Comparison of ENCODE assay signal across 24 cellular contexts in the genomic region with DNA sequence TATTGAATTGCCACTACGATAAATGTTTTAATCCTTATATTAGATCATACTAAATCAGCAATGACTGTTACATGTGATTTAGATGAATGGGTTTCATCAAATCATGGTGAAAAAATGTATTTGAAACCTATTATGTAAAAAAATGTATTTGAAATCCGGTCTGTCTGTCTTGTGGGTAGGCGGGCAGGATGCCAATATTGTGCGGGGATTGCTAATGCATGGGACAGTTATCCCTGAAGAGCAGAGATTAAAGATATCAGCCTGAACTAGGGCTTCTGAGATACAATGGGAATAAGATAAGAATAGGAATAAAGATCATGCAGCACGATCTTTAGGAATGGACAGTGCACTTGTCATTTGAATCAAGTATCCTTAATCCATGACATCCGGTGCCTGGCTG.
A peak's percentile ranks its signal among the peaks of the same experiment; 100 is the strongest.
DNase-seq lines count a peak whose midpoint lies in the region; FAIRE-seq and TF ChIP-seq lines count a peak whose summit lies in the region.
"Had no signal": no experiment of that assay in that cellular context is flagged by ENCODE, and none has a peak within 500 bp of the region (broad histone marks: within the 10 kb centered on the region; RNA-seq: fewer than 3 reads in every experiment).

No MANE protein-coding gene starts in this region.

- POLR2A ChIA-PET in activated CD4-positive, alpha-beta memory T cell treated with anti-CD3 and anti-CD28 coated beads for 36 hours (lab: Charles Lee), result no interaction called here

- peaks cover 0 to 4% of the 10 kb centered on the region in 2 donors for H3K4me1 ChIP-seq in small intestine (ENCODE audit: control insufficient read depth in 2 of 2, insufficient read depth in 1 of 2, low read depth in 1 of 2, low read length in 1 of 2)
- H3K4me1 ChIP-seq: gastroesophageal sphincter, HAP-1, Peyer's patch, thyroid gland had no signal

- no peaks in the 10 kb centered on the region for H3K27me3 ChIP-seq in brain microvascular endothelial cell (replicated peaks)
- no peaks in the 10 kb centered on the region for H3K27me3 ChIP-seq in small intestine (ENCODE audit: control insufficient read depth in 2 of 2, insufficient read depth in 2 of 2, low read length in 2 of 2)
- H3K27me3 ChIP-seq: Peyer's patch, thyroid gland had no signal

- no peak for FAIRE-seq in small intestine (lab: Jason Lieb, UNC)
- FAIRE-seq: astrocyte, islet of Langerhans had no signal

- H3K27ac ChIP-seq in brain microvascular endothelial cell (no peak overlapping the region), small intestine (ENCODE audit: low read depth in 1 of 2, low read length in 1 of 2) (no peak overlapping the region)
- H3K27ac ChIP-seq: gastroesophageal sphincter, thyroid gland had no signal

- no peak for DNase-seq in activated naive CD4-positive, alpha-beta T cell treated with anti-CD3 and anti-CD28 coated beads, Interleukin-2, amount 10 ng/mL, durations not matched to agents 7 days and 5 days
- DNase-seq in activated naive CD4-positive, alpha-beta T cell treated with anti-CD3 and anti-CD28 coated beads, Interleukin-2, amount 50 U/mL, for 16 hours, result no peak
- DNase-seq in activated CD4-positive, alpha-beta memory T cell treated with anti-CD3 and anti-CD28 coated beads for 36 hours, result no peak
- peak; percentile 20 for DNase-seq in effector CD8-positive, alpha-beta T cell (lab: John Stamatoyannopoulos, UW)
- no peak for DNase-seq in brain microvascular endothelial cell
- DNase-seq in NCI-H2196 treated with DMSO at 0.1 percent for 48 hours (lab: John Stamatoyannopoulos, UW; ENCODE audit: unreplicated experiment), result no peak
- no peak for DNase-seq in small intestine
- DNase-seq: activated gamma-delta T cell; cerebellar nuclear complex; effector memory CD4-positive, alpha-beta T cell; hypothalamus; NCI-H1436 treated with DMSO at 0.1 percent for 48 hours; NCI-H524 treated with DMSO at 0.1 percent for 48 hours; Peyer's patch; stimulated activated CD4-positive, alpha-beta T cell treated with anti-CD3 and anti-CD28 coated beads, Interleukin-1b, Interleukin-23, amount 100 ng/mL, for 48 hours; stimulated activated naive B cell treated with anti-CD40 and anti-IgM and Interleukin-4, amounts not matched to agents 10 μg/mL and 1 μg/mL and 100 μg/mL, for 72 hours; thyroid gland had no signal

- peaks cover 3% of the 10 kb centered on the region for H3K9me3 Mint-ChIP-seq in activated naive CD4-positive, alpha-beta T cell treated with anti-CD3 and anti-CD28 coated beads, Interleukin-2, amount 10 ng/mL, durations not matched to agents 7 days and 5 days
- no peaks in the 10 kb centered on the region for H3K9me3 Mint-ChIP-seq in activated CD4-positive, alpha-beta memory T cell treated with anti-CD3 and anti-CD28 coated beads for 36 hours
- H3K9me3 Mint-ChIP-seq in stimulated activated naive CD8-positive, alpha-beta T cell treated with anti-CD3 and anti-CD28 coated beads, Interleukin-15, Interleukin-2, amounts not matched to agents 100 ng/mL and 50 ng/mL, for 24 hours, result peaks cover 4% of the 10 kb centered on the region
- H3K9me3 Mint-ChIP-seq: IgD-negative memory B cell had no signal

- no peak for TF ChIP-seq CTCF in brain microvascular endothelial cell (IDR thresholded peaks at IDR 0.05; ENCODE audit: low read depth, low read length, missing control alignments)

- peaks cover 91% of the 10 kb centered on the region for H3K4me1 Mint-ChIP-seq in activated naive CD4-positive, alpha-beta T cell treated with anti-CD3 and anti-CD28 coated beads, Interleukin-2, amount 10 ng/mL, durations not matched to agents 7 days and 5 days
- peaks cover 81% of the 10 kb centered on the region for H3K4me1 Mint-ChIP-seq in activated CD4-positive, alpha-beta memory T cell treated with anti-CD3 and anti-CD28 coated beads for 36 hours (ENCODE audit: low read depth)
- peaks cover 96% of the 10 kb centered on the region for H3K4me1 Mint-ChIP-seq in stimulated activated naive CD8-positive, alpha-beta T cell treated with anti-CD3 and anti-CD28 coated beads, Interleukin-15, Interleukin-2, amounts not matched to agents 100 ng/mL and 50 ng/mL, for 24 hours (ENCODE audit: low read depth)

- H3K36me3 ChIP-seq in brain microvascular endothelial cell (replicated peaks), result no peaks in the 10 kb centered on the region
- H3K36me3 ChIP-seq in small intestine (ENCODE audit: control insufficient read depth in 2 of 2, insufficient read depth in 2 of 2, low read length in 2 of 2), result peaks cover 0 to 5% of the 10 kb centered on the region in 2 donors
- H3K36me3 ChIP-seq: HAP-1, Peyer's patch had no signal

- in situ Hi-C loops in brain microvascular endothelial cell (cut with HindIII; ENCODE audit: low pct_ligation_motif_present, low sequenced_read_pairs), result loop anchor here (25.0 kb wide), 1 partner anchor 257 kb away; no protein-coding TSS in a partner anchor

- H3K9me3 ChIP-seq in small intestine (ENCODE audit: control insufficient read depth, low read depth), result no peaks in the 10 kb centered on the region
- H3K9me3 ChIP-seq: gastroesophageal sphincter, HAP-1, Peyer's patch, thyroid gland had no signal

- intact Hi-C loops in activated CD4-positive, alpha-beta memory T cell treated with anti-CD3 and anti-CD28 coated beads for 36 hours (cut with micrococcal nuclease), result no loop called here

- no peaks in the 10 kb centered on the region for H3K27me3 Mint-ChIP-seq in activated naive CD4-positive, alpha-beta T cell treated with anti-CD3 and anti-CD28 coated beads, Interleukin-2, amount 10 ng/mL, durations not matched to agents 7 days and 5 days
- H3K27me3 Mint-ChIP-seq in activated CD4-positive, alpha-beta memory T cell treated with anti-CD3 and anti-CD28 coated beads for 36 hours, result no peaks in the 10 kb centered on the region
- H3K27me3 Mint-ChIP-seq in stimulated activated naive CD8-positive, alpha-beta T cell treated with anti-CD3 and anti-CD28 coated beads, Interleukin-15, Interleukin-2, amounts not matched to agents 100 ng/mL and 50 ng/mL, for 24 hours, result no peaks in the 10 kb centered on the region
- H3K27me3 Mint-ChIP-seq: IgD-negative memory B cell; progenitor cell of endocrine pancreas; stimulated activated naive B cell treated with anti-CD40 and anti-IgM and Interleukin-4, amounts not matched to agents 10 μg/mL and 1 μg/mL and 100 μg/mL, for 72 hours had no signal

- CTCF ChIA-PET in activated naive CD4-positive, alpha-beta T cell treated with anti-CD3 and anti-CD28 coated beads, Interleukin-2, amount 10 ng/mL, durations not matched to agents 7 days and 5 days (lab: Charles Lee), result interaction anchor here (0.6 to 2.4 kb wide), 12 partner anchors 19 to 382 kb away, joined by 3 to 6 read pairs (median 3); no protein-coding TSS in a partner anchor
- CTCF ChIA-PET in activated CD4-positive, alpha-beta memory T cell treated with anti-CD3 and anti-CD28 coated beads for 36 hours (lab: Charles Lee), result interaction anchor here (0.7 to 4.9 kb wide), 7 partner anchors 9 to 382 kb away, joined by 3 to 37 read pairs (median 5); no protein-coding TSS in a partner anchor

- H3K4me3 Mint-ChIP-seq in activated naive CD4-positive, alpha-beta T cell treated with anti-CD3 and anti-CD28 coated beads, Interleukin-2, amount 10 ng/mL, durations not matched to agents 7 days and 5 days, result no peak overlapping the region
- no peak overlapping the region for H3K4me3 Mint-ChIP-seq in activated CD4-positive, alpha-beta memory T cell treated with anti-CD3 and anti-CD28 coated beads for 36 hours
- peak overlapping the region; percentile 44 for H3K4me3 Mint-ChIP-seq in stimulated activated naive CD8-positive, alpha-beta T cell treated with anti-CD3 and anti-CD28 coated beads, Interleukin-15, Interleukin-2, amounts not matched to agents 100 ng/mL and 50 ng/mL, for 24 hours
- H3K4me3 Mint-ChIP-seq: IgD-negative memory B cell; stimulated activated naive B cell treated with anti-CD40 and anti-IgM and Interleukin-4, amounts not matched to agents 10 μg/mL and 1 μg/mL and 100 μg/mL, for 72 hours had no signal

- peak overlapping the region; percentile 11 for H3K27ac Mint-ChIP-seq in activated naive CD4-positive, alpha-beta T cell treated with anti-CD3 and anti-CD28 coated beads, Interleukin-2, amount 10 ng/mL, durations not matched to agents 7 days and 5 days
- peak overlapping the region; percentile 63 for H3K27ac Mint-ChIP-seq in activated CD4-positive, alpha-beta memory T cell treated with anti-CD3 and anti-CD28 coated beads for 36 hours
- peak overlapping the region; percentile 97 for H3K27ac Mint-ChIP-seq in stimulated activated naive CD8-positive, alpha-beta T cell treated with anti-CD3 and anti-CD28 coated beads, Interleukin-15, Interleukin-2, amounts not matched to agents 100 ng/mL and 50 ng/mL, for 24 hours
- H3K27ac Mint-ChIP-seq: IgD-negative memory B cell; progenitor cell of endocrine pancreas; stimulated activated naive B cell treated with anti-CD40 and anti-IgM and Interleukin-4, amounts not matched to agents 10 μg/mL and 1 μg/mL and 100 μg/mL, for 72 hours had no signal

- H3K4me3 ChIP-seq in brain microvascular endothelial cell (ENCODE audit: low read depth, low read length) (no peak overlapping the region), small intestine (ENCODE audit: low read depth in 1 of 2, low read length in 2 of 2) (no peak overlapping the region)
- H3K4me3 ChIP-seq: gastroesophageal sphincter, HAP-1, Peyer's patch, thyroid gland had no signal

- H3K36me3 Mint-ChIP-seq in activated naive CD4-positive, alpha-beta T cell treated with anti-CD3 and anti-CD28 coated beads, Interleukin-2, amount 10 ng/mL, durations not matched to agents 7 days and 5 days, result peaks cover 83% of the 10 kb centered on the region
- H3K36me3 Mint-ChIP-seq in activated CD4-positive, alpha-beta memory T cell treated with anti-CD3 and anti-CD28 coated beads for 36 hours, result peaks cover 83% of the 10 kb centered on the region
- H3K36me3 Mint-ChIP-seq in stimulated activated naive CD8-positive, alpha-beta T cell treated with anti-CD3 and anti-CD28 coated beads, Interleukin-15, Interleukin-2, amounts not matched to agents 100 ng/mL and 50 ng/mL, for 24 hours (ENCODE audit: low read depth), result peaks cover 91% of the 10 kb centered on the region
- H3K36me3 Mint-ChIP-seq: IgD-negative memory B cell had no signal

- WGBS in small intestine, 3 donors, result 90 to 94% (median 92%) methylated on average over 6 of the region's 6 CpGs

Comparison
In these comparisons a context has a peak if more than half of its experiments do, and no peak if none do; other contexts are left out.
1. H3K27ac Mint-ChIP-seq: peak in every context shown above with its lines; median percentile 97 in stimulated activated naive CD8-positive, alpha-beta T cell treated with anti-CD3 and anti-CD28 coated beads, Interleukin-15, Interleukin-2, amounts not matched to agents 100 ng/mL and 50 ng/mL, for 24 hours; 63 in activated CD4-positive, alpha-beta memory T cell treated with anti-CD3 and anti-CD28 coated beads for 36 hours; 11 in activated naive CD4-positive, alpha-beta T cell treated with anti-CD3 and anti-CD28 coated beads, Interleukin-2, amount 10 ng/mL, durations not matched to agents 7 days and 5 days.